Comparison of ENCODE assay signal across 13 cellular contexts in genomic region chr9:89372979-89373378, GRCh38. TPM values are rescaled to one million over a fixed set of nuclear protein-coding genes. Genes with fewer than 3 reads are reported as not detected.
DNase-seq lines count a peak whose midpoint lies in the region; ATAC-seq and TF ChIP-seq lines count a peak whose summit lies in the region.
"Had no signal": no experiment of that assay in that cellular context is flagged by ENCODE, and none has a peak within 500 bp of the region (broad histone marks: within the 10 kb centered on the region; RNA-seq: fewer than 3 reads in every experiment).

No MANE protein-coding gene starts in this region.

- ATAC-seq in activated CD8-positive, alpha-beta memory T cell treated with anti-CD3 and anti-CD28 coated beads, Interleukin-2, amount 10 ng/mL, durations not matched to agents 7 days and 5 days = peak; percentile 22
- ATAC-seq in activated B cell treated with CpG ODN at 0.5 μM for 24 hours (ENCODE audit: low read depth) = no peak
- ATAC-seq in foreskin keratinocyte = peak; percentile 3
- ATAC-seq in stimulated activated naive B cell treated with anti-CD40 and anti-IgM and Interleukin-4, amounts not matched to agents 10 μg/mL and 1 μg/mL and 100 μg/mL, for 72 hours (replicated peaks) = peak in 1 of 2 donors; percentile 3
- ATAC-seq: left ventricle myocardium superior had no signal

- DNase-seq in activated CD8-positive, alpha-beta memory T cell treated with anti-CD3 and anti-CD28 coated beads, Interleukin-2, amount 10 ng/mL, durations not matched to agents 7 days and 5 days = no peak
- DNase-seq in activated CD8-positive, alpha-beta memory T cell treated with anti-CD3 and anti-CD28 coated beads for 24 hours = no peak
- DNase-seq in activated B cell treated with CpG ODN at 0.5 μM for 24 hours (no peak), foreskin keratinocyte (no peak), NCI-H1105 treated with DMSO at 0.1 percent for 48 hours (lab: John Stamatoyannopoulos, UW) (no peak), putamen (ENCODE audit: low spot score) (no peak), NCI-H748 treated with DMSO at 0.1 percent for 48 hours (lab: John Stamatoyannopoulos, UW) (no peak)
- no peak for DNase-seq in stimulated activated naive B cell treated with anti-CD40 and anti-IgM and Interleukin-4, amounts not matched to agents 10 μg/mL and 1 μg/mL and 100 μg/mL, for 72 hours
- DNase-seq: KG1, SW 1271 had no signal

- POLR2A ChIA-PET in activated B cell treated with CpG ODN at 0.5 μM for 24 hours (lab: Charles Lee) = no interaction called here

- no peaks in the 10 kb centered on the region for H3K27me3 ChIP-seq in foreskin keratinocyte
- H3K27me3 ChIP-seq: vagina had no signal

- intact Hi-C loops in activated B cell treated with CpG ODN at 0.5 μM for 24 hours (cut with micrococcal nuclease) = loop anchor here (5.0 kb wide), 1 partner anchor 34 kb away; no protein-coding TSS in a partner anchor

- H3K27ac Mint-ChIP-seq in activated CD8-positive, alpha-beta memory T cell treated with anti-CD3 and anti-CD28 coated beads, Interleukin-2, amount 10 ng/mL, durations not matched to agents 7 days and 5 days = peak overlapping the region; percentile 74
- H3K27ac Mint-ChIP-seq in activated B cell treated with CpG ODN at 0.5 μM for 24 hours = peak overlapping the region; percentile 56
- peak overlapping the region; percentile 89 for H3K27ac Mint-ChIP-seq in stimulated activated naive B cell treated with anti-CD40 and anti-IgM and Interleukin-4, amounts not matched to agents 10 μg/mL and 1 μg/mL and 100 μg/mL, for 72 hours

- H3K4me1 ChIP-seq in foreskin keratinocyte = no peaks in the 10 kb centered on the region
- H3K4me1 ChIP-seq: vagina had no signal

- no peaks in the 10 kb centered on the region for H3K9me3 Mint-ChIP-seq in activated CD8-positive, alpha-beta memory T cell treated with anti-CD3 and anti-CD28 coated beads, Interleukin-2, amount 10 ng/mL, durations not matched to agents 7 days and 5 days (ENCODE audit: low read depth)
- H3K9me3 Mint-ChIP-seq in activated B cell treated with CpG ODN at 0.5 μM for 24 hours = no peaks in the 10 kb centered on the region
- H3K9me3 Mint-ChIP-seq in stimulated activated naive B cell treated with anti-CD40 and anti-IgM and Interleukin-4, amounts not matched to agents 10 μg/mL and 1 μg/mL and 100 μg/mL, for 72 hours = no peaks in the 10 kb centered on the region

- no peak for TF ChIP-seq CTCF in activated B cell treated with CpG ODN at 0.5 μM for 24 hours (IDR thresholded peaks at IDR 0.05)
- TF ChIP-seq CTCF in foreskin keratinocyte (conservative IDR thresholded peaks at IDR 0.05) = no peak

- H3K27me3 Mint-ChIP-seq in activated CD8-positive, alpha-beta memory T cell treated with anti-CD3 and anti-CD28 coated beads, Interleukin-2, amount 10 ng/mL, durations not matched to agents 7 days and 5 days = no peaks in the 10 kb centered on the region
- H3K27me3 Mint-ChIP-seq in activated B cell treated with CpG ODN at 0.5 μM for 24 hours = no peaks in the 10 kb centered on the region
- H3K27me3 Mint-ChIP-seq in stimulated activated naive B cell treated with anti-CD40 and anti-IgM and Interleukin-4, amounts not matched to agents 10 μg/mL and 1 μg/mL and 100 μg/mL, for 72 hours = no peaks in the 10 kb centered on the region

- peaks cover 18% of the 10 kb centered on the region for H3K36me3 Mint-ChIP-seq in activated CD8-positive, alpha-beta memory T cell treated with anti-CD3 and anti-CD28 coated beads, Interleukin-2, amount 10 ng/mL, durations not matched to agents 7 days and 5 days
- peaks cover 18% of the 10 kb centered on the region for H3K36me3 Mint-ChIP-seq in activated B cell treated with CpG ODN at 0.5 μM for 24 hours (ENCODE audit: low read depth)
- H3K36me3 Mint-ChIP-seq in stimulated activated naive B cell treated with anti-CD40 and anti-IgM and Interleukin-4, amounts not matched to agents 10 μg/mL and 1 μg/mL and 100 μg/mL, for 72 hours = peaks cover 18 to 29% of the 10 kb centered on the region in 2 donors

- H3K4me3 Mint-ChIP-seq in activated CD8-positive, alpha-beta memory T cell treated with anti-CD3 and anti-CD28 coated beads, Interleukin-2, amount 10 ng/mL, durations not matched to agents 7 days and 5 days = no peak overlapping the region
- H3K4me3 Mint-ChIP-seq in activated B cell treated with CpG ODN at 0.5 μM for 24 hours = no peak overlapping the region
- peak overlapping the region in 1 of 2 donors; percentile 22 for H3K4me3 Mint-ChIP-seq in stimulated activated naive B cell treated with anti-CD40 and anti-IgM and Interleukin-4, amounts not matched to agents 10 μg/mL and 1 μg/mL and 100 μg/mL, for 72 hours

- CTCF ChIA-PET in activated CD8-positive, alpha-beta memory T cell treated with anti-CD3 and anti-CD28 coated beads, Interleukin-2, amount 10 ng/mL, durations not matched to agents 7 days and 5 days (lab: Charles Lee) = interaction anchor here (0.9 to 1.4 kb wide), 2 partner anchors 72 to 176 kb away, joined by 4 read pairs; no protein-coding TSS in a partner anchor
- CTCF ChIA-PET in activated B cell treated with CpG ODN at 0.5 μM for 24 hours (lab: Charles Lee) = interaction anchor here (1.5 kb wide), 1 partner anchor 176 kb away, joined by 9 read pairs; no protein-coding TSS in a partner anchor

- peaks cover 51% of the 10 kb centered on the region for H3K4me1 Mint-ChIP-seq in activated CD8-positive, alpha-beta memory T cell treated with anti-CD3 and anti-CD28 coated beads, Interleukin-2, amount 10 ng/mL, durations not matched to agents 7 days and 5 days
- H3K4me1 Mint-ChIP-seq in activated B cell treated with CpG ODN at 0.5 μM for 24 hours = peaks cover 28% of the 10 kb centered on the region
- H3K4me1 Mint-ChIP-seq in stimulated activated naive B cell treated with anti-CD40 and anti-IgM and Interleukin-4, amounts not matched to agents 10 μg/mL and 1 μg/mL and 100 μg/mL, for 72 hours = peaks cover 33 to 47% of the 10 kb centered on the region in 2 donors

- no peak overlapping the region for H3K27ac ChIP-seq in foreskin keratinocyte
- H3K27ac ChIP-seq: HL-60, vagina had no signal

RNA-seq across cellular contexts. Expression of gene SECISBP2, which starts 54.7 kb away (rescaled TPM):
- total RNA-seq in activated CD8-positive, alpha-beta memory T cell treated with anti-CD3 and anti-CD28 coated beads, Interleukin-2, amount 10 ng/mL, durations not matched to agents 7 days and 5 days = 10 to 100 TPM; 36.1 to 40.2 TPM
- total RNA-seq in activated B cell treated with CpG ODN at 0.5 μM for 24 hours (81.5 and 97.1 TPM in 2 replicates), foreskin keratinocyte (20.8 and 21.5 TPM in 2 replicates)
- polyA plus RNA-seq in foreskin keratinocyte = 7.8 and 8.8 TPM in 2 replicates
